ENCODE assay signal across 14 cellular contexts in the genomic region with DNA sequence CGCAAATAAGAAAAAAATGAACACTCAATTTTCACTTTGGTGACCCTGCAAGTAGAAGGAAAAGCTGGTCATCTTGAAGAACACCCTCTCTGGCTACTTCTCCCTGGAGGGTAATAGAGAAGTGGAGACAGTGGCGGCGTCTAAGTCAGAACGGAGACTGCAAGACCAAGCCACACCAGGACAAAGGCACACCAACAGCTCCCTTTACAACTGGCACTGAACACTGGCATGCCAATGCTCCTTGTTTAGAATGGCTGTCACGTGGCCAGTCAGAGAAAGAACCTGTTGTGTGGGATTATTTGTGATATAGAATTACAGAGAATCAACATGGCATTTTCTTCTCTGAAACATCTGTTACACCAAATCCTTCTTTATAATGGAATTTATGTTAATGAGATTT.
DNase-seq lines count a peak whose midpoint lies in the region; ATAC-seq and TF ChIP-seq lines count a peak whose summit lies in the region.
"Had no signal": no experiment of that assay in that cellular context is flagged by ENCODE, and none has a peak within 500 bp of the region (broad histone marks: within the 10 kb centered on the region; RNA-seq: fewer than 3 reads in every experiment).

No MANE protein-coding gene starts in this region.

- H3K27me3 ChIP-seq in neutrophil (no peaks in the 10 kb centered on the region), testis (no peaks in the 10 kb centered on the region)
- H3K27me3 ChIP-seq: BE2C had no signal

- peaks cover 36% of the 10 kb centered on the region for H3K36me3 Mint-ChIP-seq in activated naive CD4-positive, alpha-beta T cell treated with anti-CD3 and anti-CD28 coated beads, Interleukin-2, amount 10 ng/mL, durations not matched to agents 7 days and 5 days

- ATAC-seq in GM18498 (IDR thresholded peaks at IDR 0.05; ENCODE audit: unreplicated experiment): no peak
- no peak for ATAC-seq in HG03378 (IDR thresholded peaks at IDR 0.05; ENCODE audit: unreplicated experiment)

- H3K9me3 Mint-ChIP-seq in activated naive CD4-positive, alpha-beta T cell treated with anti-CD3 and anti-CD28 coated beads, Interleukin-2, amount 10 ng/mL, durations not matched to agents 7 days and 5 days: no peaks in the 10 kb centered on the region
- H3K9me3 Mint-ChIP-seq: activated T-helper 1 cell treated with anti-CD3 and anti-CD28 coated beads, Interleukin-12 subunit alpha, Interleukin-12 subunit beta, Interleukin-2, Interleukin-4 antibody, amounts not matched to agents 30 ng/mL and 10 ng/mL and 1 ng/mL, durations not matched to agents 14 hours and 24 hours and 36 hours had no signal

- CTCF ChIA-PET in activated naive CD4-positive, alpha-beta T cell treated with anti-CD3 and anti-CD28 coated beads, Interleukin-2, amount 10 ng/mL, durations not matched to agents 7 days and 5 days (lab: Charles Lee): no interaction called here

- H3K27me3 Mint-ChIP-seq in activated naive CD4-positive, alpha-beta T cell treated with anti-CD3 and anti-CD28 coated beads, Interleukin-2, amount 10 ng/mL, durations not matched to agents 7 days and 5 days: no peaks in the 10 kb centered on the region

- H3K27ac ChIP-seq in neutrophil: peak overlapping the region; percentile 13
- no peak overlapping the region for H3K27ac ChIP-seq in testis
- H3K27ac ChIP-seq: SK-N-MC had no signal

- H3K9me3 ChIP-seq in neutrophil: no peaks in the 10 kb centered on the region
- H3K9me3 ChIP-seq in testis: no peaks in the 10 kb centered on the region
- H3K9me3 ChIP-seq: BE2C had no signal

- H3K36me3 ChIP-seq in neutrophil: peaks cover 78% of the 10 kb centered on the region
- H3K36me3 ChIP-seq in testis (ENCODE audit: low read depth, missing control alignments): no peaks in the 10 kb centered on the region

- no peak for TF ChIP-seq POLR2A in testis (IDR thresholded peaks at IDR 0.05)

- intact Hi-C loops in testis (cut with DNase I; ENCODE audit: low total_unique reads): no loop called here

- no peak overlapping the region for H3K27ac Mint-ChIP-seq in activated naive CD4-positive, alpha-beta T cell treated with anti-CD3 and anti-CD28 coated beads, Interleukin-2, amount 10 ng/mL, durations not matched to agents 7 days and 5 days
- H3K27ac Mint-ChIP-seq: activated T-helper 1 cell treated with anti-CD3 and anti-CD28 coated beads, Interleukin-12 subunit alpha, Interleukin-12 subunit beta, Interleukin-2, Interleukin-4 antibody, amounts not matched to agents 30 ng/mL and 10 ng/mL and 1 ng/mL, durations not matched to agents 14 hours and 24 hours and 36 hours had no signal

- TF ChIP-seq EP300 in Ishikawa (IDR thresholded peaks at IDR 0.05; ENCODE audit: borderline replicate concordance): no peak

- no peak for TF ChIP-seq CTCF in neutrophil (IDR thresholded peaks at IDR 0.05)
- TF ChIP-seq CTCF in testis (IDR thresholded peaks at IDR 0.05): no peak

- H3K4me3 ChIP-seq in neutrophil (ENCODE audit: low read depth in 1 of 2, low read length in 1 of 2) (no peak overlapping the region), testis (no peak overlapping the region)
- H3K4me3 ChIP-seq: SK-N-MC had no signal

- H3K4me1 Mint-ChIP-seq in activated naive CD4-positive, alpha-beta T cell treated with anti-CD3 and anti-CD28 coated beads, Interleukin-2, amount 10 ng/mL, durations not matched to agents 7 days and 5 days: peaks cover 2% of the 10 kb centered on the region

- no peak overlapping the region for H3K4me3 Mint-ChIP-seq in activated naive CD4-positive, alpha-beta T cell treated with anti-CD3 and anti-CD28 coated beads, Interleukin-2, amount 10 ng/mL, durations not matched to agents 7 days and 5 days
- H3K4me3 Mint-ChIP-seq: activated T-helper 1 cell treated with anti-CD3 and anti-CD28 coated beads, Interleukin-12 subunit alpha, Interleukin-12 subunit beta, Interleukin-2, Interleukin-4 antibody, amounts not matched to agents 30 ng/mL and 10 ng/mL and 1 ng/mL, durations not matched to agents 14 hours and 24 hours and 36 hours had no signal

- DNase-seq in CD1c-positive myeloid dendritic cell (ENCODE audit: extremely low spot score) (peak; percentile 57), globus pallidus (ENCODE audit: low spot score) (peak; percentile 80), testis (no peak)
- no peak for DNase-seq in activated naive CD4-positive, alpha-beta T cell treated with anti-CD3 and anti-CD28 coated beads, Interleukin-2, amount 10 ng/mL, durations not matched to agents 7 days and 5 days
- DNase-seq: activated CD4-positive, alpha-beta T cell treated with anti-CD3 and anti-CD28 coated beads, Interleukin-2, amount 50 U/mL, for 4 hours; BE2C; EL; NCI-H2029 treated with DMSO at 0.1 percent for 48 hours had no signal

- 83 to 95% methylated on average over 4 to 5 of the region's 5 CpGs for WGBS in testis, 2 donors

- H3K4me1 ChIP-seq in neutrophil (ENCODE audit: control insufficient read depth in 1 of 2, insufficient read depth in 1 of 2, low read depth in 1 of 2, low read length in 1 of 2) (no peaks in the 10 kb centered on the region), testis (no peaks in the 10 kb centered on the region)
- H3K4me1 ChIP-seq: BE2C had no signal

- TF ChIP-seq RAD21 in Ishikawa (IDR thresholded peaks at IDR 0.05; ENCODE audit: low read depth): no peak

TF ChIP-seq in Ishikawa, 13 proteins besides CTCF, POLR2A, EP300 and RAD21:
- TF ChIP-seq, protein P1, sequence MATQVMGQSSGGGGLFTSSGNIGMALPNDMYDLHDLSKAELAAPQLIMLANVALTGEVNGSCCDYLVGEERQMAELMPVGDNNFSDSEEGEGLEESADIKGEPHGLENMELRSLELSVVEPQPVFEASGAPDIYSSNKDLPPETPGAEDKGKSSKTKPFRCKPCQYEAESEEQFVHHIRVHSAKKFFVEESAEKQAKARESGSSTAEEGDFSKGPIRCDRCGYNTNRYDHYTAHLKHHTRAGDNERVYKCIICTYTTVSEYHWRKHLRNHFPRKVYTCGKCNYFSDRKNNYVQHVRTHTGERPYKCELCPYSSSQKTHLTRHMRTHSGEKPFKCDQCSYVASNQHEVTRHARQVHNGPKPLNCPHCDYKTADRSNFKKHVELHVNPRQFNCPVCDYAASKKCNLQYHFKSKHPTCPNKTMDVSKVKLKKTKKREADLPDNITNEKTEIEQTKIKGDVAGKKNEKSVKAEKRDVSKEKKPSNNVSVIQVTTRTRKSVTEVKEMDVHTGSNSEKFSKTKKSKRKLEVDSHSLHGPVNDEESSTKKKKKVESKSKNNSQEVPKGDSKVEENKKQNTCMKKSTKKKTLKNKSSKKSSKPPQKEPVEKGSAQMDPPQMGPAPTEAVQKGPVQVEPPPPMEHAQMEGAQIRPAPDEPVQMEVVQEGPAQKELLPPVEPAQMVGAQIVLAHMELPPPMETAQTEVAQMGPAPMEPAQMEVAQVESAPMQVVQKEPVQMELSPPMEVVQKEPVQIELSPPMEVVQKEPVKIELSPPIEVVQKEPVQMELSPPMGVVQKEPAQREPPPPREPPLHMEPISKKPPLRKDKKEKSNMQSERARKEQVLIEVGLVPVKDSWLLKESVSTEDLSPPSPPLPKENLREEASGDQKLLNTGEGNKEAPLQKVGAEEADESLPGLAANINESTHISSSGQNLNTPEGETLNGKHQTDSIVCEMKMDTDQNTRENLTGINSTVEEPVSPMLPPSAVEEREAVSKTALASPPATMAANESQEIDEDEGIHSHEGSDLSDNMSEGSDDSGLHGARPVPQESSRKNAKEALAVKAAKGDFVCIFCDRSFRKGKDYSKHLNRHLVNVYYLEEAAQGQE (IDR thresholded peaks at IDR 0.05; ENCODE audit: low read depth): no peak
- TF ChIP-seq, protein P2, sequence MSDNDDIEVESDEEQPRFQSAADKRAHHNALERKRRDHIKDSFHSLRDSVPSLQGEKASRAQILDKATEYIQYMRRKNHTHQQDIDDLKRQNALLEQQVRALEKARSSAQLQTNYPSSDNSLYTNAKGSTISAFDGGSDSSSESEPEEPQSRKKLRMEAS (IDR thresholded peaks at IDR 0.05): peak; percentile 64
- TF ChIP-seq, protein P3, sequence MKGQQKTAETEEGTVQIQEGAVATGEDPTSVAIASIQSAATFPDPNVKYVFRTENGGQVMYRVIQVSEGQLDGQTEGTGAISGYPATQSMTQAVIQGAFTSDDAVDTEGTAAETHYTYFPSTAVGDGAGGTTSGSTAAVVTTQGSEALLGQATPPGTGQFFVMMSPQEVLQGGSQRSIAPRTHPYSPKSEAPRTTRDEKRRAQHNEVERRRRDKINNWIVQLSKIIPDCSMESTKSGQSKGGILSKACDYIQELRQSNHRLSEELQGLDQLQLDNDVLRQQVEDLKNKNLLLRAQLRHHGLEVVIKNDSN (IDR thresholded peaks at IDR 0.05): peak; percentile 96
TF ChIP-seq in Ishikawa: peak in this region for 2.

Comparison
In these comparisons a context has a peak if more than half of its experiments do, and no peak if none do; other contexts are left out.
1. DNase-seq: peak in CD1c-positive myeloid dendritic cell (single experiment) and globus pallidus (single experiment); none in testis (single experiment) and activated naive CD4-positive, alpha-beta T cell treated with anti-CD3 and anti-CD28 coated beads, Interleukin-2, amount 10 ng/mL, durations not matched to agents 7 days and 5 days (single experiment).